ENCODE assay signal across 7 cellular contexts in the genomic region with DNA sequence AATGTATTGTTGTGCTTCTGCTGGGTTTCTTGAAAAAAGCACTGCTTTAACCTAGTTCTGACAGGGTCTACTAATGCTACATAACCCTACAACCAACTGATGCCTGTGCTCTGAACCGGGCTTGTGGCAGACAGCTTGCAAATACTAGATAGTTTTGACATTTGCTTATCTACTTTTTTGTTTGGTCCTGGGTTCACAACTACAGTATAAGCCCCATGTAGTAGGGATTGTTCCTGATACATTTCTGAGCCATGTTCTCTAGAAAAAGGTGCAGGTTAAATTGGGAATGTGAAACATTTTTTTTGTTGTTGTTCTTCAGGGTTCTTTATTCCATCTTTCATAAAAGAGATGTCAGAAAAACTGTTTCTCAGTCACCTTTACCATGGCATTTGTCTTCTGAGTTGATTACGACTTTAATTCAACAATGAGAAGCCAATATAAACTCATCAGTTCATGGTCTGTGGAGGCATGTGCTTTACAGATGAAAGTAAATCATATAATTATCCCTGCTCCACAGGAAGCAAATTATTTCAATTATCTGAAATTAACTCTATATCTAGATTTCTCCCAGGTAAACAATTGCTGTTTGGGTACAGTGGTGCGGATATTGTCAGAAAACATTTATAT. TPM values are rescaled to one million over a fixed set of nuclear protein-coding genes. Genes with fewer than 3 reads are reported as not detected.
"Had no signal": no experiment of that assay in that cellular context is flagged by ENCODE, and none has a peak within 500 bp of the region (broad histone marks: within the 10 kb centered on the region; RNA-seq: fewer than 3 reads in every experiment).

No MANE protein-coding gene starts in this region.

- H3K4me3 Mint-ChIP-seq: HFFc6, IgD-negative memory B cell had no signal

- H3K4me1 Mint-ChIP-seq: IgD-negative memory B cell had no signal

- H3K27ac Mint-ChIP-seq: HFFc6, IgD-negative memory B cell had no signal

- DNase-seq: GM23248, GOT3, H7, HFFc6 had no signal

- H3K27me3 Mint-ChIP-seq: IgD-negative memory B cell had no signal

- H3K36me3 Mint-ChIP-seq: IgD-negative memory B cell had no signal

RNA-seq across cellular contexts. Expression of a gene that starts 22.0 kb away (rescaled TPM):
- total RNA-seq: GM23248, HepG2, HFFc6, HT1080 had no signal
